Comparison of ENCODE assay signal across 8 cellular contexts in the genomic region with DNA sequence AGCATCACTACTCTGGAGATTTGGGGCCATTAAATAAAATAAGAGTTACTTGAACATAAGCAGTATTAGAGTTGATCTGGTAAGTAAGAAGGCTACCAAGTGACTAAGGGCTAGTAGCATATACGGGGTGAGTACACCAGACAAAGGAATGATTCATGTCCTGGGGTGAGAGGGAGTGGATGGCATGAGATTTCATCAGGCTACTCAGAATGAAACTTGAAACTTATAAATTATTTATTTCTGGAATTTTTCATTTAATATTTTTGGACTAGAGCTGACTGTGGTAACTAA. TPM values are rescaled to one million over a fixed set of nuclear protein-coding genes. Genes with fewer than 3 reads are reported as not detected.
DNase-seq lines count a peak whose midpoint lies in the region; ATAC-seq and TF ChIP-seq lines count a peak whose summit lies in the region.

No MANE protein-coding gene starts in this region.

- peaks cover 64% of the 10 kb centered on the region for H3K4me1 Mint-ChIP-seq in activated T-cell treated with anti-CD3 and anti-CD28 coated beads, Interleukin-2, amount 50 U/mL, for 72 hours (ENCODE audit: low read depth)

- TF ChIP-seq CTCF in left ventricle myocardium inferior (IDR thresholded peaks at IDR 0.05; ENCODE audit: borderline replicate concordance) (no peak), upper lobe of right lung (IDR thresholded peaks at IDR 0.05) (no peak), GM13977 (IDR thresholded peaks at IDR 0.05; ENCODE audit: extremely low read depth, insufficient read depth, missing control alignments) (no peak)

- peak overlapping the region; percentile 96 for H3K27ac ChIP-seq in left ventricle myocardium inferior (replicated peaks)
- H3K27ac ChIP-seq in upper lobe of right lung = peak overlapping the region; percentile 99

- in situ Hi-C loops in GM13977 (cut with MboI; ENCODE audit: low pct_unique_long_range_greater_than_20kb, low sequenced_read_pairs, unreplicated experiment) = no loop called here

- H3K4me3 Mint-ChIP-seq in activated T-cell treated with anti-CD3 and anti-CD28 coated beads, Interleukin-2, amount 50 U/mL, for 72 hours = peak overlapping the region; percentile 92 to 96

- H3K27me3 Mint-ChIP-seq in activated T-cell treated with anti-CD3 and anti-CD28 coated beads, Interleukin-2, amount 50 U/mL, for 72 hours (ENCODE audit: low read depth) = no peaks in the 10 kb centered on the region

- H3K27ac Mint-ChIP-seq in activated T-cell treated with anti-CD3 and anti-CD28 coated beads, Interleukin-2, amount 50 U/mL, for 72 hours = peak overlapping the region; percentile 96

- DNase-seq in left ventricle myocardium inferior (no peak), Right ventricle myocardium inferior (ENCODE audit: missing footprints) (no peak), hepatic stellate cell (ENCODE audit: low spot score) (peak; percentile 82), upper lobe of right lung (no peak), globus pallidus (ENCODE audit: low spot score) (no peak), GM13977 (ENCODE audit: low spot score) (no peak)
- DNase-seq in activated T-cell treated with anti-CD3 and anti-CD28 coated beads, Interleukin-2, amount 50 U/mL, for 72 hours = peak; percentile 39 to 48
- no peak for DNase-seq in effector CD8-positive, alpha-beta T cell (lab: John Stamatoyannopoulos, UW)

- H3K9me3 Mint-ChIP-seq in activated T-cell treated with anti-CD3 and anti-CD28 coated beads, Interleukin-2, amount 50 U/mL, for 72 hours = no peaks in the 10 kb centered on the region

- H3K36me3 ChIP-seq in left ventricle myocardium inferior (peaks cover 3% of the 10 kb centered on the region), upper lobe of right lung (peaks cover 18% of the 10 kb centered on the region)

- no peak for ATAC-seq in Right ventricle myocardium inferior
- peak; percentile 48 to 50 for ATAC-seq in activated T-cell treated with anti-CD3 and anti-CD28 coated beads, Interleukin-2, amount 50 U/mL, for 72 hours (replicated peaks in 1 of 2)
- no peak for ATAC-seq in upper lobe of right lung

- H3K9me3 ChIP-seq in left ventricle myocardium inferior (replicated peaks) (no peaks in the 10 kb centered on the region), upper lobe of right lung (no peaks in the 10 kb centered on the region)

- H3K4me3 ChIP-seq in left ventricle myocardium inferior (peak overlapping the region; percentile 91), upper lobe of right lung (peak overlapping the region; percentile 86)

- H3K27me3 ChIP-seq in left ventricle myocardium inferior (ENCODE audit: low read depth) (no peaks in the 10 kb centered on the region), upper lobe of right lung (no peaks in the 10 kb centered on the region)

- intact Hi-C loops in left ventricle myocardium inferior (cut with micrococcal nuclease) = no loop called here
- intact Hi-C loops in Right ventricle myocardium inferior (cut with DNase I) = loop anchor here (2.0 kb wide), 1 partner anchor 294 kb away; no protein-coding TSS in a partner anchor
- intact Hi-C loops in upper lobe of right lung (cut with DNase I) = no loop called here

- H3K36me3 Mint-ChIP-seq in activated T-cell treated with anti-CD3 and anti-CD28 coated beads, Interleukin-2, amount 50 U/mL, for 72 hours (ENCODE audit: insufficient read depth in 2 of 2) = peaks cover 11 to 21% of the 10 kb centered on the region in 2 donors

- H3K4me1 ChIP-seq in left ventricle myocardium inferior (peaks cover 45% of the 10 kb centered on the region), upper lobe of right lung (peaks cover 46% of the 10 kb centered on the region)

RNA-seq across cellular contexts. Expression of a gene that starts 2.3 kb away (rescaled TPM):
- total RNA-seq in left ventricle myocardium inferior (8.6 TPM), Right ventricle myocardium inferior (11.2 TPM), upper lobe of right lung (58.4 TPM)
- total RNA-seq in activated T-cell treated with anti-CD3 and anti-CD28 coated beads, Interleukin-2, amount 50 U/mL, for 72 hours = 10 to 100 TPM; 53.8 to 70.3 TPM

RNA-seq across cellular contexts. Expression of a gene that starts 50.9 kb away (rescaled TPM):
- total RNA-seq in left ventricle myocardium inferior (not detected), Right ventricle myocardium inferior (not detected), upper lobe of right lung (not detected)
- not detected for total RNA-seq in activated T-cell treated with anti-CD3 and anti-CD28 coated beads, Interleukin-2, amount 50 U/mL, for 72 hours

Comparison
In these comparisons a context has a peak if more than half of its experiments do, and no peak if none do; other contexts are left out.
1. DNase-seq: peak in activated T-cell treated with anti-CD3 and anti-CD28 coated beads, Interleukin-2, amount 50 U/mL, for 72 hours (2 of 2) and hepatic stellate cell (single experiment); none in left ventricle myocardium inferior (single experiment), Right ventricle myocardium inferior (single experiment), upper lobe of right lung (single experiment), globus pallidus (single experiment), GM13977 (single experiment) and effector CD8-positive, alpha-beta T cell (single experiment).
2. ATAC-seq: peak in activated T-cell treated with anti-CD3 and anti-CD28 coated beads, Interleukin-2, amount 50 U/mL, for 72 hours (2 of 2); none in Right ventricle myocardium inferior (single experiment) and upper lobe of right lung (single experiment).